Comparison of ENCODE assay signal across 8 cellular contexts in the genomic region with DNA sequence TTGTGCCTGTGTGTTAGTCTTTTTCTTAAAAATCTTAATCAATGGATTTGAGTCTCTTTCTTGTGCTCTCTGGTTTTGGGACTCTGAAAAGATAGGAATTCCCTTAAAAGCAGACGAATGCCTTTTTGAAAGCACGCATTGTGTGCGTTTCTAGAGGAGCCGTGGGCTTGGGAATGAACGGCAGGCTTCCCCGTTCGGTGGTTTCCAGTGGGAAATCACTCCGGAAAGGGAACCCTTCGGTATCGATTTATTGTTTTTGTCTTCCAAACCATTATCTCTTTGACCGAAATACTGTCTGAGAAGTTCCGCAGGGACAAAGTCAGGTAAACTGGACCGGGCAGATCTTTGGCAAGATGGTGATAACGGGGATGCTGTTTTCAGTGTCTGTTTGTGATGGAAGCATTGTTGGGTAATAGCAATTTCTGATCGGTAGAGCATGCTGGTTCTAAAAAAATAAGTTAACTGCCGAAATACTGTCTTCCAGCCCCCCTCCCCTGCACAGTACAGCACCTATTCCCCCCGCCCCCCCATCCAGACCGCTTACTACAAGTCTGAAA. TPM values are rescaled to one million over a fixed set of nuclear protein-coding genes. Genes with fewer than 3 reads are reported as not detected.
DNase-seq lines count a peak whose midpoint lies in the region; ATAC-seq, FAIRE-seq and TF ChIP-seq lines count a peak whose summit lies in the region.

No MANE protein-coding gene starts in this region.

- peak overlapping the region; percentile 16 for H3K27ac Mint-ChIP-seq in activated naive CD8-positive, alpha-beta T cell
- no peak overlapping the region for H3K27ac Mint-ChIP-seq in endothelial cell (ENCODE audit: unreplicated experiment)

- no peak for TF ChIP-seq POLR2A in suprapubic skin (IDR thresholded peaks at IDR 0.05)

- H3K9me1 ChIP-seq in keratinocyte (ENCODE audit: control insufficient read depth, extremely low read depth, insufficient read depth, low read length): peaks cover 2% of the 10 kb centered on the region

- H3K4me2 ChIP-seq in keratinocyte (ENCODE audit: control insufficient read depth, extremely low read depth, insufficient read depth, low read depth, low read length): peak overlapping the region; percentile 92

- no peaks in the 10 kb centered on the region for H3K9me3 Mint-ChIP-seq in activated naive CD8-positive, alpha-beta T cell (ENCODE audit: low read depth)
- H3K9me3 Mint-ChIP-seq in endothelial cell (ENCODE audit: unreplicated experiment): no peaks in the 10 kb centered on the region

- peaks cover 28% of the 10 kb centered on the region for H3K79me2 ChIP-seq in keratinocyte (ENCODE audit: control insufficient read depth, insufficient read depth, low read length)

- 1% methylated on average over 18 of the region's 18 CpGs for WGBS in suprapubic skin

- H3K36me3 Mint-ChIP-seq in activated naive CD8-positive, alpha-beta T cell: no peaks in the 10 kb centered on the region
- no peaks in the 10 kb centered on the region for H3K36me3 Mint-ChIP-seq in endothelial cell (ENCODE audit: low read depth, unreplicated experiment)

- H3K36me3 ChIP-seq in left ventricle myocardium inferior (no peaks in the 10 kb centered on the region), keratinocyte (ENCODE audit: control insufficient read depth in 2 of 2, extremely low read depth in 1 of 2, insufficient read depth in 2 of 2, low read length in 2 of 2) (no peaks in the 10 kb centered on the region), suprapubic skin (no peaks in the 10 kb centered on the region)

- H3K9ac ChIP-seq in keratinocyte (ENCODE audit: control insufficient read depth, extremely low read depth, insufficient read depth, low read length): peak overlapping the region; percentile 54

- H2AFZ ChIP-seq in keratinocyte (ENCODE audit: control insufficient read depth, low read length): peak overlapping the region; percentile 81

- H3K4me1 Mint-ChIP-seq in activated naive CD8-positive, alpha-beta T cell (ENCODE audit: low read depth): peaks cover 9% of the 10 kb centered on the region
- peaks cover 23% of the 10 kb centered on the region for H3K4me1 Mint-ChIP-seq in endothelial cell (ENCODE audit: unreplicated experiment)

- H3K4me3 Mint-ChIP-seq in activated naive CD8-positive, alpha-beta T cell: peak overlapping the region; percentile 89
- no peak overlapping the region for H3K4me3 Mint-ChIP-seq in endothelial cell (ENCODE audit: unreplicated experiment)

- H3K4me1 ChIP-seq in left ventricle myocardium inferior (peaks cover 41% of the 10 kb centered on the region), keratinocyte (ENCODE audit: control insufficient read depth, extremely low read depth, insufficient read depth, low read length) (peaks cover 26% of the 10 kb centered on the region), suprapubic skin (peaks cover 46% of the 10 kb centered on the region)

- H3K9me3 ChIP-seq in left ventricle myocardium inferior (replicated peaks) (no peaks in the 10 kb centered on the region), keratinocyte (ENCODE audit: control insufficient read depth, low read depth, low read length) (no peaks in the 10 kb centered on the region), suprapubic skin (no peaks in the 10 kb centered on the region)

- no peak for TF ChIP-seq EP300 in suprapubic skin (IDR thresholded peaks at IDR 0.05)

- dilution Hi-C loops in keratinocyte (cut with MboI; ENCODE audit: extremely low pct_ligation_motif_present, low sequenced_read_pairs): no loop called here

- no peak for ATAC-seq in Right ventricle myocardium inferior

- H4K20me1 ChIP-seq in keratinocyte (ENCODE audit: control insufficient read depth, extremely low read depth, insufficient read depth, low read length): no peaks in the 10 kb centered on the region

- TF ChIP-seq CTCF in left ventricle myocardium inferior (IDR thresholded peaks at IDR 0.05; ENCODE audit: borderline replicate concordance) (no peak), keratinocyte (optimal IDR thresholded peaks at IDR 0.05 in 1 of 3, IDR thresholded peaks at IDR 0.05 in 1 of 3, conservative IDR thresholded peaks at IDR 0.05 in 1 of 3; ENCODE audit: extremely low read depth in 1 of 3, insufficient read depth in 2 of 3, low read length in 3 of 3) (no peak), suprapubic skin (IDR thresholded peaks at IDR 0.05) (no peak), endothelial cell (IDR thresholded peaks at IDR 0.05; ENCODE audit: unreplicated experiment) (no peak)

- peak overlapping the region; percentile 98 for H3K27ac ChIP-seq in left ventricle myocardium inferior (replicated peaks)
- H3K27ac ChIP-seq in keratinocyte (ENCODE audit: control insufficient read depth, insufficient read depth, low read length): peak overlapping the region; percentile 51
- H3K27ac ChIP-seq in suprapubic skin: peak overlapping the region; percentile 98

- intact Hi-C loops in left ventricle myocardium inferior (cut with micrococcal nuclease) (no loop called here), Right ventricle myocardium inferior (cut with DNase I) (loop anchor here (2.0 to 5.0 kb wide), 3 partner anchors 44 to 336 kb away; no protein-coding TSS in a partner anchor)

- no peaks in the 10 kb centered on the region for H3K27me3 ChIP-seq in left ventricle myocardium inferior (ENCODE audit: low read depth)
- H3K27me3 ChIP-seq in keratinocyte (ENCODE audit: control insufficient read depth, extremely low read depth, insufficient read depth, low read length): no peaks in the 10 kb centered on the region
- H3K27me3 ChIP-seq in suprapubic skin: no peaks in the 10 kb centered on the region

- DNase-seq in left ventricle myocardium inferior (no peak), Right ventricle myocardium inferior (ENCODE audit: missing footprints) (no peak), keratinocyte (ENCODE audit: low read depth, low spot score) (no peak), suprapubic skin (ENCODE audit: low spot score in 2 of 2) (no peak), GF-D8 (lab: John Stamatoyannopoulos, UW) (no peak), endothelial cell (ENCODE audit: low spot score) (no peak)
- no peak for DNase-seq in activated CD8-positive, alpha-beta memory T cell treated with anti-CD3 and anti-CD28 coated beads, Interleukin-2, amount 50 U/mL, for 48 hours

- peak overlapping the region; percentile 91 for H3K4me3 ChIP-seq in left ventricle myocardium inferior
- H3K4me3 ChIP-seq in keratinocyte (ENCODE audit: control insufficient read depth in 2 of 3, extremely low read depth in 1 of 3, insufficient read depth in 2 of 3, low read depth in 1 of 3, low read length in 3 of 3): peak overlapping the region; percentile 67 to 82 (median 71)
- H3K4me3 ChIP-seq in suprapubic skin: peak overlapping the region; percentile 93

- no peak for FAIRE-seq in keratinocyte (lab: Jason Lieb, UNC)

- peaks cover 28% of the 10 kb centered on the region for H3K27me3 Mint-ChIP-seq in activated naive CD8-positive, alpha-beta T cell
- H3K27me3 Mint-ChIP-seq in endothelial cell (ENCODE audit: unreplicated experiment): no peaks in the 10 kb centered on the region

RNA-seq across cellular contexts. Expression of a gene that starts 0.4 kb away (rescaled TPM):
- 10.3 TPM for total RNA-seq in left ventricle myocardium inferior
- total RNA-seq in Right ventricle myocardium inferior: 7.1 TPM
- polyA plus RNA-seq in keratinocyte: 2.1 to 7.3 TPM (median 3.3 TPM) in 3 replicates
- polyA plus RNA-seq in keratinocyte (2011; ENCODE audit: low read depth): 2.4 TPM
- 1.7 and 2.6 TPM in 2 replicates for polyA plus RNA-seq in keratinocyte (2011; cell fraction: cytosol; rRNA removed)
- 5.8 and 6.5 TPM in 2 replicates for polyA plus RNA-seq in keratinocyte (2011; cell fraction: nucleus; rRNA removed)
- polyA plus RNA-seq in keratinocyte (2012; ENCODE audit: low replicate concordance): 1.7 and 4.4 TPM in 2 replicates
- 5.2 to 11.3 TPM (median 11.2 TPM) in 3 replicates for polyA minus RNA-seq in keratinocyte
- polyA minus RNA-seq in keratinocyte (2011; cell fraction: cytosol; rRNA and poly(A)+ RNA removed): 2.9 TPM
- 9.7 and 20.0 TPM in 2 replicates for polyA minus RNA-seq in keratinocyte (2011; cell fraction: nucleus; rRNA and poly(A)+ RNA removed)
- total RNA-seq in suprapubic skin: 10 to 100 TPM; 13.1 to 25.6 (median 17.2) TPM
- 131 TPM for total RNA-seq in endothelial cell (ENCODE audit: unreplicated experiment)
